Comparison of ENCODE assay signal across 22 cellular contexts in genomic region chr7:117148971-117149370, GRCh38.
DNase-seq lines count a peak whose midpoint lies in the region; ATAC-seq and TF ChIP-seq lines count a peak whose summit lies in the region.
"Had no signal": no experiment of that assay in that cellular context is flagged by ENCODE, and none has a peak within 500 bp of the region (broad histone marks: within the 10 kb centered on the region; RNA-seq: fewer than 3 reads in every experiment).

No MANE protein-coding gene starts in this region.

- no peak overlapping the region for H2AFZ ChIP-seq in hepatocyte
- H2AFZ ChIP-seq: GM23248 had no signal

- H4K5ac ChIP-seq in mesendoderm (ENCODE audit: low read length): no peak overlapping the region

- H3K9me2 ChIP-seq in hepatocyte (replicated peaks; ENCODE audit: insufficient read depth): no peaks in the 10 kb centered on the region

- H3K27ac Mint-ChIP-seq in Caco-2 (ENCODE audit: unreplicated experiment) (no peak overlapping the region), WTC11 (no peak overlapping the region)
- H3K27ac Mint-ChIP-seq: CD14-positive monocyte had no signal

- H2BK15ac ChIP-seq in mesendoderm (replicated peaks; ENCODE audit: low read depth): no peak overlapping the region

- peak overlapping the region; percentile 13 for H3K4me3 Mint-ChIP-seq in Caco-2 (ENCODE audit: unreplicated experiment)
- H3K4me3 Mint-ChIP-seq in WTC11: no peak overlapping the region
- H3K4me3 Mint-ChIP-seq: CD14-positive monocyte had no signal

- no peaks in the 10 kb centered on the region for H4K20me1 ChIP-seq in hepatocyte (ENCODE audit: insufficient read depth, poor library complexity, severe bottlenecking)

- H2BK5ac ChIP-seq in mesendoderm (ENCODE audit: low read length): no peak overlapping the region

- H3K4me1 ChIP-seq in Caco-2 (peaks cover 29% of the 10 kb centered on the region), hepatocyte (ENCODE audit: insufficient read depth) (peaks cover 9% of the 10 kb centered on the region), mesendoderm (ENCODE audit: control insufficient read depth, low read depth, low read length) (peaks cover 10% of the 10 kb centered on the region)
- H3K4me1 ChIP-seq: BE2C had no signal

- BruUV-seq in Caco-2 (replicated peaks; lab: Mats Ljungman, UMichigan): no TSS peak

- no peak overlapping the region for H3K23ac ChIP-seq in mesendoderm (ENCODE audit: low read length)

- H3K27me3 Mint-ChIP-seq in Caco-2 (ENCODE audit: insufficient read depth, unreplicated experiment): no peaks in the 10 kb centered on the region
- no peaks in the 10 kb centered on the region for H3K27me3 Mint-ChIP-seq in WTC11 (ENCODE audit: low read depth)

- no peak for TF ChIP-seq CTCF in Caco-2 (IDR thresholded peaks at IDR 0.05; ENCODE audit: insufficient read depth in 1 of 2, low read depth in 1 of 2, low read length in 1 of 2, severe bottlenecking in 1 of 2, unreplicated experiment in 1 of 2)
- no peak for TF ChIP-seq CTCF in WTC11 (IDR thresholded peaks at IDR 0.05)
- TF ChIP-seq CTCF in hepatocyte (IDR thresholded peaks at IDR 0.05; ENCODE audit: poor library complexity): no peak

- CTCF ChIA-PET in Caco-2 (lab: Charles Lee): interaction anchor here (0.8 kb wide), 1 partner anchor 22 kb away, joined by 3 read pairs; no protein-coding TSS in a partner anchor
- CTCF ChIA-PET in WTC11 (lab: Charles Lee): interaction anchor here (1.0 to 2.6 kb wide), 2 partner anchors 9 to 22 kb away, joined by 5 to 8 read pairs; no protein-coding TSS in a partner anchor

- peak overlapping the region; percentile 9 for H3K18ac ChIP-seq in mesendoderm (ENCODE audit: low read length)

- peak; percentile 53 to 65 for DNase-seq in Caco-2
- no peak for DNase-seq in WTC11 (ENCODE audit: low spot score)
- peak; percentile 21 for DNase-seq in hepatocyte (ENCODE audit: low spot score)
- DNase-seq in mesendoderm: peak; percentile 74
- DNase-seq in NCI-H526 (lab: John Stamatoyannopoulos, UW): no peak
- DNase-seq in HPDE6-E6E7 (ENCODE audit: extremely low spot score): no peak
- no peak for DNase-seq in inferior parietal cortex (ENCODE audit: extremely low spot score)
- DNase-seq: 8988T, ACHN, BE2C, GM23248, HCEC 1CT, NCI-H1048, NCI-H1417, NCI-H1694, NCI-H2029 treated with DMSO at 0.1 percent for 48 hours, NCI-H446 treated with DMSO at 0.1 percent for 48 hours, NCI-H69, SHP77 had no signal

- ATAC-seq in WTC11: peak; percentile 87
- ATAC-seq: Panc1 had no signal

- H3K79me1 ChIP-seq in mesendoderm (ENCODE audit: low read length): no peaks in the 10 kb centered on the region

- H3K27me3 ChIP-seq in Caco-2 (replicated peaks; ENCODE audit: control insufficient read depth, insufficient read depth, low read length): no peaks in the 10 kb centered on the region
- H3K27me3 ChIP-seq in hepatocyte: no peaks in the 10 kb centered on the region
- no peaks in the 10 kb centered on the region for H3K27me3 ChIP-seq in mesendoderm (ENCODE audit: insufficient read depth, low read length, poor library complexity)
- H3K27me3 ChIP-seq: BE2C had no signal

- H3K9ac ChIP-seq in mesendoderm (ENCODE audit: low read length): no peak overlapping the region
- H3K9ac ChIP-seq: GM23248 had no signal

- peaks cover 6% of the 10 kb centered on the region for H3K36me3 Mint-ChIP-seq in Caco-2 (ENCODE audit: insufficient read depth, unreplicated experiment)
- H3K36me3 Mint-ChIP-seq in WTC11: no peaks in the 10 kb centered on the region
- H3K36me3 Mint-ChIP-seq: CD14-positive monocyte had no signal

- WGBS in hepatocyte (ENCODE audit: low lambda C conversion rate, missing lambda C conversion rate): 71% methylated on average over 4 of the region's 4 CpGs
- WGBS in mesendoderm (ENCODE audit: extremely low coverage, insufficient coverage, low lambda C conversion rate): no CpG with 5 or more reads among the region's 4 CpGs

- POLR2A ChIA-PET in Caco-2 (lab: Charles Lee) (no interaction called here), WTC11 (lab: Charles Lee) (interaction anchor here (0.7 kb wide), 1 partner anchor 9 kb away, joined by 3 read pairs; no protein-coding TSS in a partner anchor)

- no peaks in the 10 kb centered on the region for H3K9me3 ChIP-seq in Caco-2
- no peaks in the 10 kb centered on the region for H3K9me3 ChIP-seq in hepatocyte (ENCODE audit: low read depth)
- H3K9me3 ChIP-seq: BE2C had no signal

- H4K8ac ChIP-seq in mesendoderm (ENCODE audit: low read depth, low read length): no peak overlapping the region

- H3K4ac ChIP-seq in mesendoderm (ENCODE audit: low read depth, low read length): no peak overlapping the region

- H3K56ac ChIP-seq in mesendoderm (ENCODE audit: low read length): no peak overlapping the region

- H3K27ac ChIP-seq in hepatocyte: no peak overlapping the region
- no peak overlapping the region for H3K27ac ChIP-seq in mesendoderm (ENCODE audit: low read depth, low read length)
- H3K27ac ChIP-seq: GM23248, RWPE1 had no signal

- H3K36me3 ChIP-seq in Caco-2 (ENCODE audit: control insufficient read depth, insufficient read depth, low read length) (no peaks in the 10 kb centered on the region), hepatocyte (replicated peaks; ENCODE audit: insufficient read depth, low read depth) (no peaks in the 10 kb centered on the region), mesendoderm (ENCODE audit: control insufficient read depth, insufficient read depth, low read length) (no peaks in the 10 kb centered on the region)
- H3K36me3 ChIP-seq: BE2C had no signal

- H3K4me3 ChIP-seq in Caco-2 (ENCODE audit: low read depth, low read length) (no peak overlapping the region), hepatocyte (no peak overlapping the region), mesendoderm (ENCODE audit: low read length) (no peak overlapping the region)
- H3K4me3 ChIP-seq: GM23248 had no signal

- no peak overlapping the region for H2BK120ac ChIP-seq in mesendoderm (ENCODE audit: low read depth, low read length)

- intact Hi-C loops in Caco-2 (cut with micrococcal nuclease; ENCODE audit: unreplicated experiment): no loop called here

- no peaks in the 10 kb centered on the region for H3K9me3 Mint-ChIP-seq in Caco-2 (ENCODE audit: unreplicated experiment)
- no peaks in the 10 kb centered on the region for H3K9me3 Mint-ChIP-seq in WTC11
- H3K9me3 Mint-ChIP-seq: CD14-positive monocyte had no signal

- no peaks in the 10 kb centered on the region for H3K79me2 ChIP-seq in hepatocyte
- no peaks in the 10 kb centered on the region for H3K79me2 ChIP-seq in mesendoderm (ENCODE audit: control insufficient read depth, insufficient read depth, low read length)

- H3K4me1 Mint-ChIP-seq in Caco-2 (ENCODE audit: low read depth, unreplicated experiment) (peaks cover 19% of the 10 kb centered on the region), WTC11 (peaks cover 27% of the 10 kb centered on the region)

- no peak overlapping the region for H3K4me2 ChIP-seq in hepatocyte
- H3K4me2 ChIP-seq in mesendoderm (ENCODE audit: low read length): no peak overlapping the region

- no peak overlapping the region for H2AK5ac ChIP-seq in mesendoderm (ENCODE audit: low read length)

TF ChIP-seq in WTC11, 78 proteins besides CTCF, POLR2A, EP300 and RAD21 (continues in another document):
- TF ChIP-seq, protein P1, sequence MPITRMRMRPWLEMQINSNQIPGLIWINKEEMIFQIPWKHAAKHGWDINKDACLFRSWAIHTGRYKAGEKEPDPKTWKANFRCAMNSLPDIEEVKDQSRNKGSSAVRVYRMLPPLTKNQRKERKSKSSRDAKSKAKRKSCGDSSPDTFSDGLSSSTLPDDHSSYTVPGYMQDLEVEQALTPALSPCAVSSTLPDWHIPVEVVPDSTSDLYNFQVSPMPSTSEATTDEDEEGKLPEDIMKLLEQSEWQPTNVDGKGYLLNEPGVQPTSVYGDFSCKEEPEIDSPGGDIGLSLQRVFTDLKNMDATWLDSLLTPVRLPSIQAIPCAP (CRISPR knock-in tag; IDR thresholded peaks at IDR 0.05): no peak
- no peak for TF ChIP-seq IRF2 (CRISPR knock-in tag; IDR thresholded peaks at IDR 0.05; ENCODE audit: borderline replicate concordance, low read depth)
- no peak for TF ChIP-seq ELF4 (CRISPR knock-in tag; IDR thresholded peaks at IDR 0.05; ENCODE audit: low read depth)
- TF ChIP-seq, protein P2, sequence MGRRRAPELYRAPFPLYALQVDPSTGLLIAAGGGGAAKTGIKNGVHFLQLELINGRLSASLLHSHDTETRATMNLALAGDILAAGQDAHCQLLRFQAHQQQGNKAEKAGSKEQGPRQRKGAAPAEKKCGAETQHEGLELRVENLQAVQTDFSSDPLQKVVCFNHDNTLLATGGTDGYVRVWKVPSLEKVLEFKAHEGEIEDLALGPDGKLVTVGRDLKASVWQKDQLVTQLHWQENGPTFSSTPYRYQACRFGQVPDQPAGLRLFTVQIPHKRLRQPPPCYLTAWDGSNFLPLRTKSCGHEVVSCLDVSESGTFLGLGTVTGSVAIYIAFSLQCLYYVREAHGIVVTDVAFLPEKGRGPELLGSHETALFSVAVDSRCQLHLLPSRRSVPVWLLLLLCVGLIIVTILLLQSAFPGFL (CRISPR knock-in tag; IDR thresholded peaks at IDR 0.05; ENCODE audit: borderline replicate concordance): no peak
- TF ChIP-seq NFE2L1 (CRISPR knock-in tag; IDR thresholded peaks at IDR 0.05): no peak
- no peak for TF ChIP-seq ZNF671 (CRISPR knock-in tag; IDR thresholded peaks at IDR 0.05)
- TF ChIP-seq ZNF281 (CRISPR knock-in tag; IDR thresholded peaks at IDR 0.05): no peak
- no peak for TF ChIP-seq FOXP1 (CRISPR knock-in tag; IDR thresholded peaks at IDR 0.05; ENCODE audit: borderline replicate concordance)

Comparison
In these comparisons a context has a peak if more than half of its experiments do, and no peak if none do; other contexts are left out.
1. DNase-seq: peak in Caco-2 (2 of 2), hepatocyte (single experiment) and mesendoderm (single experiment); none in WTC11 (single experiment), NCI-H526 (0 of 2), HPDE6-E6E7 (single experiment) and inferior parietal cortex (single experiment).